In genomic region chr1:246506785-246507639, GRCh38 we compare ENCODE assay signal across 8 cellular contexts. TPM values are rescaled to one million over a fixed set of nuclear protein-coding genes. Genes with fewer than 3 reads are reported as not detected.
DNase-seq lines count a peak whose midpoint lies in the region; TF ChIP-seq lines count a peak whose summit lies in the region.

Gene SMYD3 (minus strand): TSS chr1:246507279.

- CTCF ChIA-PET in Caco-2 (lab: Charles Lee), result interaction anchor here (0.6 to 0.7 kb wide), 3 partner anchors 214 to 441 kb away, joined by 3 to 5 read pairs (median 4); no protein-coding TSS in a partner anchor

- peak within 1 kb of the TSS; percentile 98 for H3K4me3 ChIP-seq in Caco-2 (ENCODE audit: low read depth, low read length)

- DNase-seq in Caco-2, result peak; percentile 72 to 80
- DNase-seq in GM20000 (ENCODE audit: low spot score), result peak; percentile 93
- DNase-seq in HS-5 (ENCODE audit: low read depth), result peak; percentile 28
- DNase-seq in NOMO-1 treated with DMSO at 0.1 percent for 48 hours (lab: John Stamatoyannopoulos, UW; ENCODE audit: unreplicated experiment), result peak; percentile 50
- peak; percentile 37 for DNase-seq in activated CD8-positive, alpha-beta memory T cell treated with anti-CD3 and anti-CD28 coated beads, Interleukin-2, amount 50 U/mL, for 1 hour (ENCODE audit: extremely low read depth)
- peak; percentile 71 for DNase-seq in epidermal melanocyte (ENCODE audit: insufficient read length, low spot score)
- DNase-seq in mucosa of gallbladder (ENCODE audit: low spot score), result peak; percentile 73
- peak; percentile 24 to 51 for DNase-seq in stimulated activated CD8-positive, alpha-beta memory T cell treated with anti-CD3 and anti-CD28 coated beads, Interleukin-4, amount 100 ng/mL, for 4 hours (ENCODE audit: low read depth in 2 of 2, low spot score in 1 of 2)

- intact Hi-C loops in Caco-2 (cut with micrococcal nuclease; ENCODE audit: unreplicated experiment), result loop anchor here (5.0 kb wide), 1 partner anchor 100 kb away; no protein-coding TSS in a partner anchor

- H3K27me3 ChIP-seq in Caco-2 (replicated peaks; ENCODE audit: control insufficient read depth, insufficient read depth, low read length), result no peaks in the 10 kb centered on the region

- H3K9me3 ChIP-seq in Caco-2, result no peaks in the 10 kb centered on the region

- TF ChIP-seq CTCF in Caco-2 (IDR thresholded peaks at IDR 0.05; ENCODE audit: insufficient read depth in 1 of 2, low read depth in 1 of 2, low read length in 1 of 2, severe bottlenecking in 1 of 2, unreplicated experiment in 1 of 2) (peak in 1 of 2 experiments; percentile 24), GM20000 (IDR thresholded peaks at IDR 0.05; ENCODE audit: extremely low read depth, missing control alignments) (no peak)

- no TSS peak for BruUV-seq in Caco-2 (replicated peaks; lab: Mats Ljungman, UMichigan)

- no peaks in the 10 kb centered on the region for H3K36me3 Mint-ChIP-seq in Caco-2 (ENCODE audit: insufficient read depth, unreplicated experiment)

- H3K4me3 Mint-ChIP-seq in Caco-2 (ENCODE audit: unreplicated experiment), result peak within 1 kb of the TSS; percentile 95

- POLR2A ChIA-PET in Caco-2 (lab: Charles Lee), result no interaction called here

- H3K4me1 ChIP-seq in Caco-2, result peaks cover 5% of the 10 kb centered on the region

- H3K27me3 Mint-ChIP-seq in Caco-2 (ENCODE audit: insufficient read depth, unreplicated experiment), result no peaks in the 10 kb centered on the region

- H3K9me3 Mint-ChIP-seq in Caco-2 (ENCODE audit: unreplicated experiment), result no peaks in the 10 kb centered on the region

- peaks cover 9% of the 10 kb centered on the region for H3K4me1 Mint-ChIP-seq in Caco-2 (ENCODE audit: low read depth, unreplicated experiment)

- peak within 1 kb of the TSS; percentile 71 for H3K27ac Mint-ChIP-seq in Caco-2 (ENCODE audit: unreplicated experiment)

- no peaks in the 10 kb centered on the region for H3K36me3 ChIP-seq in Caco-2 (ENCODE audit: control insufficient read depth, insufficient read depth, low read length)

RNA-seq across cellular contexts. Expression of gene SMYD3, which starts in this region (rescaled TPM):
- total RNA-seq in Caco-2 (2022), result 33.0 and 37.7 TPM in 2 replicates
- 18.8 TPM for total RNA-seq in mucosa of gallbladder

Comparison
In these comparisons a context has a peak if more than half of its experiments do, and no peak if none do; other contexts are left out.
1. Peak in every context shown above with its lines: DNase-seq and H3K4me3 ChIP-seq.
2. DNase-seq: peak in every context shown above with its lines; median percentile 93 in GM20000; 76 in Caco-2; 73 in mucosa of gallbladder; 71 in epidermal melanocyte; 50 in NOMO-1 treated with DMSO at 0.1 percent for 48 hours; 38 in stimulated activated CD8-positive, alpha-beta memory T cell treated with anti-CD3 and anti-CD28 coated beads, Interleukin-4, amount 100 ng/mL, for 4 hours; 37 in activated CD8-positive, alpha-beta memory T cell treated with anti-CD3 and anti-CD28 coated beads, Interleukin-2, amount 50 U/mL, for 1 hour; 28 in HS-5.